In genomic region chr4:978957-979701, GRCh38 we compare ENCODE assay signal across 10 cellular contexts. TPM values are rescaled to one million over a fixed set of nuclear protein-coding genes. Genes with fewer than 3 reads are reported as not detected.
DNase-seq lines count a peak whose midpoint lies in the region; ATAC-seq and TF ChIP-seq lines count a peak whose summit lies in the region.
"Had no signal": no experiment of that assay in that cellular context is flagged by ENCODE, and none has a peak within 500 bp of the region (broad histone marks: within the 10 kb centered on the region; RNA-seq: fewer than 3 reads in every experiment).

No MANE protein-coding gene starts in this region.

- no peak overlapping the region for H2BK15ac ChIP-seq in mesendoderm (replicated peaks; ENCODE audit: low read depth)

- no peaks in the 10 kb centered on the region for H3K79me2 ChIP-seq in mesendoderm (ENCODE audit: control insufficient read depth, insufficient read depth, low read length)

- H2BK120ac ChIP-seq in mesendoderm (ENCODE audit: low read depth, low read length) = no peak overlapping the region

- H3K9ac ChIP-seq in mesendoderm (ENCODE audit: low read length) = peak overlapping the region; percentile 16

- H3K36me3 ChIP-seq in mesendoderm (ENCODE audit: control insufficient read depth, insufficient read depth, low read length) = no peaks in the 10 kb centered on the region
- H3K36me3 ChIP-seq: SJSA1 had no signal

- in situ Hi-C loops in ACHN (cut with HindIII; ENCODE audit: low pct_ligation_motif_present, low pct_unique_long_range_greater_than_20kb, low sequenced_read_pairs) = no loop called here

- no peaks in the 10 kb centered on the region for H3K79me1 ChIP-seq in mesendoderm (ENCODE audit: low read length)

- H2BK5ac ChIP-seq in mesendoderm (ENCODE audit: low read length) = peak overlapping the region; percentile 41

- no peak overlapping the region for H4K8ac ChIP-seq in mesendoderm (ENCODE audit: low read depth, low read length)

- no peak overlapping the region for H4K5ac ChIP-seq in mesendoderm (ENCODE audit: low read length)

- peak overlapping the region; percentile 20 for H3K4ac ChIP-seq in mesendoderm (ENCODE audit: low read depth, low read length)

- no peak for ATAC-seq in HG02852 (IDR thresholded peaks at IDR 0.05; ENCODE audit: unreplicated experiment)
- no peak for ATAC-seq in SK-N-SH treated with all-trans-retinoic acid at 6 μM for 48 hours
- ATAC-seq: foreskin keratinocyte had no signal

- no peaks in the 10 kb centered on the region for H3K27me3 ChIP-seq in mesendoderm (ENCODE audit: insufficient read depth, low read length, poor library complexity)
- H3K27me3 ChIP-seq: SJSA1 had no signal

- peaks cover 7% of the 10 kb centered on the region for H3K4me1 ChIP-seq in mesendoderm (ENCODE audit: control insufficient read depth, low read depth, low read length)
- H3K4me1 ChIP-seq: foreskin keratinocyte, SJSA1 had no signal

- no peak overlapping the region for H3K18ac ChIP-seq in mesendoderm (ENCODE audit: low read length)

- no CpG with 5 or more reads among the region's 20 CpGs for WGBS in mesendoderm (ENCODE audit: extremely low coverage, insufficient coverage, low lambda C conversion rate)

- H3K4me3 ChIP-seq in mesendoderm (ENCODE audit: low read length) = no peak overlapping the region
- H3K4me3 ChIP-seq: SJSA1 had no signal

- peak overlapping the region; percentile 51 for H3K27ac ChIP-seq in mesendoderm (ENCODE audit: low read depth, low read length)
- H3K27ac ChIP-seq: foreskin keratinocyte, SJSA1 had no signal

- H3K23ac ChIP-seq in mesendoderm (ENCODE audit: low read length) = no peak overlapping the region

- peak overlapping the region; percentile 69 for H3K56ac ChIP-seq in mesendoderm (ENCODE audit: low read length)

- H3K4me2 ChIP-seq in mesendoderm (ENCODE audit: low read length) = no peak overlapping the region

- no peak overlapping the region for H2AK5ac ChIP-seq in mesendoderm (ENCODE audit: low read length)

- DNase-seq in HS-5 (ENCODE audit: low read depth) (peak; percentile 34), UCSD-AML1 (lab: John Stamatoyannopoulos, UW; ENCODE audit: unreplicated experiment) (peak; percentile 75), mesendoderm (peak; percentile 72), ACHN (no peak)
- DNase-seq: activated CD8-positive, alpha-beta memory T cell treated with anti-CD3 and anti-CD28 coated beads for 24 hours; NCI-H1930 had no signal

TF ChIP-seq in SK-N-SH treated with all-trans-retinoic acid at 6 μM for 48 hours, 23 proteins besides CTCF, POLR2A, EP300 and RAD21:
- TF ChIP-seq ZNF565 (CRISPR knock-in tag; conservative IDR thresholded peaks at IDR 0.05; ENCODE audit: low read depth) (no peak), PPARA (CRISPR knock-in tag; IDR thresholded peaks at IDR 0.05; ENCODE audit: borderline replicate concordance) (no peak), SNAI2 (CRISPR knock-in tag; IDR thresholded peaks at IDR 0.05) (no peak)

RNA-seq across cellular contexts. Expression of gene DGKQ, which starts 5.8 kb away (rescaled TPM):
- polyA plus RNA-seq in mesendoderm (2013, experiment 1 of 2) = 1.9 TPM
- 1.7 TPM for polyA plus RNA-seq in mesendoderm (2013, experiment 2 of 2)

RNA-seq across cellular contexts. Expression of gene IDUA, which starts 7.7 kb away (rescaled TPM):
- polyA plus RNA-seq in mesendoderm (2013, experiment 1 of 2) = 0.35 TPM
- polyA plus RNA-seq in mesendoderm (2013, experiment 2 of 2) = 0.21 TPM

RNA-seq across cellular contexts. Expression of gene SLC26A1, which starts 14.1 kb away (rescaled TPM):
- 0.01 TPM for polyA plus RNA-seq in mesendoderm (2013, experiment 1 of 2)
- 0.01 TPM for polyA plus RNA-seq in mesendoderm (2013, experiment 2 of 2)
- polyA plus RNA-seq: foreskin keratinocyte had no signal

RNA-seq across cellular contexts. Expression of gene FGFRL1, which starts 32.3 kb away (rescaled TPM):
- polyA plus RNA-seq in mesendoderm (2013, experiment 1 of 2) = 10.8 TPM
- 11.3 TPM for polyA plus RNA-seq in mesendoderm (2013, experiment 2 of 2)

RNA-seq across cellular contexts. Expression of gene TMEM175, which starts 46.9 kb away (rescaled TPM):
- polyA plus RNA-seq in mesendoderm (2013, experiment 1 of 2) = 3.8 TPM
- polyA plus RNA-seq in mesendoderm (2013, experiment 2 of 2) = 3.0 TPM
